Comparison of ENCODE assay signal across 18 cellular contexts in genomic region chr10:34194259-34194658, GRCh38.
DNase-seq lines count a peak whose midpoint lies in the region; ATAC-seq and TF ChIP-seq lines count a peak whose summit lies in the region.
"Had no signal": no experiment of that assay in that cellular context is flagged by ENCODE, and none has a peak within 500 bp of the region (broad histone marks: within the 10 kb centered on the region; RNA-seq: fewer than 3 reads in every experiment).

No MANE protein-coding gene starts in this region.

- DNase-seq in AG04450 (ENCODE audit: low read depth, low spot score) (peak; percentile 55), brain microvascular endothelial cell (peak; percentile 27), left lung (no peak), NCI-H187 (lab: John Stamatoyannopoulos, UW) (no peak), natural killer cell (no peak), H7 (no peak), NCI-H2081 (lab: John Stamatoyannopoulos, UW) (no peak)
- DNase-seq: activated CD8-positive, alpha-beta T cell treated with anti-CD3 and anti-CD28 coated beads for 36 hours; activated gamma-delta T cell; AML-193; caudate nucleus; midbrain; NK-92 treated with Interleukin-12 subunit alpha and Interleukin-12 subunit beta, amount 100 ng/mL, for 24 hours; SHP77; stimulated activated CD4-positive, alpha-beta T cell treated with anti-CD3 and anti-CD28 coated beads, Interleukin-4, amount 100 ng/mL, for 1 hour; upper lobe of right lung had no signal

- no peaks in the 10 kb centered on the region for H3K9me3 ChIP-seq in AG04450 (ENCODE audit: control insufficient read depth, insufficient read depth, low read length)
- H3K9me3 ChIP-seq in HEK293 (ENCODE audit: control insufficient read depth, insufficient read depth, low read depth, low read length): no peaks in the 10 kb centered on the region
- H3K9me3 ChIP-seq in left lung: no peaks in the 10 kb centered on the region
- H3K9me3 ChIP-seq: upper lobe of right lung had no signal

- POLR2A ChIA-PET in AG04450 (lab: Yijun Ruan, JAX) (interaction anchor here (0.6 to 0.8 kb wide), 2 partner anchors 446 to 997 kb away, joined by 3 to 6 read pairs; no protein-coding TSS in a partner anchor), HEK293 (lab: Yijun Ruan, JAX) (interaction anchor here (0.6 kb wide), 1 partner anchor 733 kb away, joined by 3 read pairs; no protein-coding TSS in a partner anchor)

- peaks cover 22 to 53% of the 10 kb centered on the region in 2 donors for H3K27me3 Mint-ChIP-seq in natural killer cell (ENCODE audit: low read depth in 2 of 2)

- no peak for TF ChIP-seq CTCF in AG04450 (IDR thresholded peaks at IDR 0.05; ENCODE audit: low read depth, low read length)
- TF ChIP-seq CTCF in HEK293 (tag by site-specific recombination; IDR thresholded peaks at IDR 0.05): no peak
- no peak for TF ChIP-seq CTCF in brain microvascular endothelial cell (IDR thresholded peaks at IDR 0.05; ENCODE audit: low read depth, low read length, missing control alignments)
- TF ChIP-seq CTCF in left lung (IDR thresholded peaks at IDR 0.05): no peak
- no peak for TF ChIP-seq CTCF in natural killer cell (IDR thresholded peaks at IDR 0.05)

- H3K36me3 ChIP-seq in HEK293 (ENCODE audit: control insufficient read depth in 2 of 2, insufficient read depth in 1 of 2, low read length in 2 of 2) (no peaks in the 10 kb centered on the region), brain microvascular endothelial cell (replicated peaks) (no peaks in the 10 kb centered on the region), left lung (no peaks in the 10 kb centered on the region), H7 (replicated peaks; ENCODE audit: control insufficient read depth, insufficient read depth, low read length) (no peaks in the 10 kb centered on the region)
- H3K36me3 ChIP-seq: upper lobe of right lung had no signal

- no peaks in the 10 kb centered on the region for H3K36me3 Mint-ChIP-seq in natural killer cell

- in situ Hi-C loops in brain microvascular endothelial cell (cut with HindIII; ENCODE audit: low pct_ligation_motif_present, low sequenced_read_pairs): no loop called here

- CTCF ChIA-PET in AG04450 (lab: Charles Lee): interaction anchor here (0.6 to 0.8 kb wide), 2 partner anchors 22 to 474 kb away, joined by 3 read pairs; no protein-coding TSS in a partner anchor
- CTCF ChIA-PET in HEK293 (lab: Yijun Ruan, JAX): interaction anchor here (0.6 kb wide), 1 partner anchor 33 kb away, joined by 3 read pairs; no protein-coding TSS in a partner anchor

- no peak overlapping the region for H3K4me3 ChIP-seq in AG04450 (ENCODE audit: low read depth, low read length)
- H3K4me3 ChIP-seq in HEK293 (ENCODE audit: low read depth, low read length): no peak overlapping the region
- no peak overlapping the region for H3K4me3 ChIP-seq in brain microvascular endothelial cell (ENCODE audit: low read depth, low read length)
- no peak overlapping the region for H3K4me3 ChIP-seq in left lung
- no peak overlapping the region for H3K4me3 ChIP-seq in H7 (ENCODE audit: insufficient read depth, low read depth, low read length)
- H3K4me3 ChIP-seq: upper lobe of right lung had no signal

- H3K4me1 ChIP-seq in HEK293 (ENCODE audit: control insufficient read depth, insufficient read depth, low read length): peaks cover 15% of the 10 kb centered on the region
- peaks cover 5 to 6% of the 10 kb centered on the region in 2 donors for H3K4me1 ChIP-seq in left lung

- peaks cover 5 to 6% of the 10 kb centered on the region in 2 donors for H3K4me1 Mint-ChIP-seq in natural killer cell

- H3K4me3 Mint-ChIP-seq in natural killer cell: no peak overlapping the region
- H3K4me3 Mint-ChIP-seq: activated CD8-positive, alpha-beta T cell treated with anti-CD3 and anti-CD28 coated beads for 36 hours had no signal

- ATAC-seq in left lung (peak; percentile 17), natural killer cell (no peak)
- ATAC-seq: activated CD8-positive, alpha-beta T cell treated with anti-CD3 and anti-CD28 coated beads for 36 hours; upper lobe of right lung had no signal

- H3K27me3 ChIP-seq in AG04450 (ENCODE audit: control insufficient read depth, insufficient read depth, low read length) (no peaks in the 10 kb centered on the region), brain microvascular endothelial cell (replicated peaks) (no peaks in the 10 kb centered on the region), left lung (no peaks in the 10 kb centered on the region), H7 (ENCODE audit: control insufficient read depth, insufficient read depth, low read length) (no peaks in the 10 kb centered on the region)
- H3K27me3 ChIP-seq: upper lobe of right lung had no signal

- no peak overlapping the region for H3K27ac Mint-ChIP-seq in natural killer cell
- H3K27ac Mint-ChIP-seq: activated CD8-positive, alpha-beta T cell treated with anti-CD3 and anti-CD28 coated beads for 36 hours had no signal

- no peak overlapping the region for H3K27ac ChIP-seq in AG04450 (ENCODE audit: low read depth, low read length)
- no peak overlapping the region for H3K27ac ChIP-seq in HEK293 (ENCODE audit: extremely low read depth, low read depth, low read length)
- no peak overlapping the region for H3K27ac ChIP-seq in brain microvascular endothelial cell
- H3K27ac ChIP-seq in left lung: peak overlapping the region in 1 of 2 donors; percentile 5
- H3K27ac ChIP-seq: KMS-11, upper lobe of right lung had no signal

- no peaks in the 10 kb centered on the region for H3K9me3 Mint-ChIP-seq in natural killer cell
- H3K9me3 Mint-ChIP-seq: activated CD8-positive, alpha-beta T cell treated with anti-CD3 and anti-CD28 coated beads for 36 hours had no signal

- intact Hi-C loops in left lung (cut with DNase I): no loop called here
- intact Hi-C loops in natural killer cell (cut with micrococcal nuclease): loop anchor here (2.0 kb wide), 1 partner anchor 15 kb away; no protein-coding TSS in a partner anchor

TF ChIP-seq in HEK293, 187 proteins besides CTCF, POLR2A, EP300 and RAD21:
- TF ChIP-seq ZNF664 (tag by site-specific recombination; IDR thresholded peaks at IDR 0.05) (no peak), ZNF311 (tag by site-specific recombination; IDR thresholded peaks at IDR 0.05; ENCODE audit: borderline replicate concordance) (no peak), ZNF362 (tag by site-specific recombination; IDR thresholded peaks at IDR 0.05) (peak; percentile 65; the same call in 1 of the 2 replicates), ZNF2 (tag by site-specific recombination; IDR thresholded peaks at IDR 0.05) (no peak), ZBTB17 (tag by site-specific recombination; IDR thresholded peaks at IDR 0.05) (0 out of 2 replicates have a peak, but pooled peaks have one; percentile 14), PRDM6 (tag by site-specific recombination; IDR thresholded peaks at IDR 0.05) (peak; percentile 70), ZNF473 (tag by site-specific recombination; IDR thresholded peaks at IDR 0.05) (no peak), KLF7 (tag by site-specific recombination; IDR thresholded peaks at IDR 0.05; ENCODE audit: borderline replicate concordance) (no peak)
- TF ChIP-seq, protein P1, sequence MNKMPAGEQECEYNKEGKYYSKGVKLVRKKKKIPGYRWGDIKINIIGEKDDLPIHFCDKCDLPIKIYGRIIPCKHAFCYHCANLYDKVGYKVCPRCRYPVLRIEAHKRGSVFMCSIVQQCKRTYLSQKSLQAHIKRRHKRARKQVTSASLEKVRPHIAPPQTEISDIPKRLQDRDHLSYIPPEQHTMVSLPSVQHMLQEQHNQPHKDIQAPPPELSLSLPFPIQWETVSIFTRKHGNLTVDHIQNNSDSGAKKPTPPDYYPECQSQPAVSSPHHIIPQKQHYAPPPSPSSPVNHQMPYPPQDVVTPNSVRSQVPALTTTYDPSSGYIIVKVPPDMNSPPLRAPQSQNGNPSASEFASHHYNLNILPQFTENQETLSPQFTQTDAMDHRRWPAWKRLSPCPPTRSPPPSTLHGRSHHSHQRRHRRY (tag by site-specific recombination; IDR thresholded peaks at IDR 0.05): no peak

Comparison
In these comparisons a context has a peak if more than half of its experiments do, and no peak if none do; other contexts are left out.
1. DNase-seq: peak in AG04450 (single experiment) and brain microvascular endothelial cell (single experiment); none in left lung (0 of 2), NCI-H187 (0 of 2), natural killer cell (single experiment), H7 (single experiment) and NCI-H2081 (0 of 2).